In the genomic region with DNA sequence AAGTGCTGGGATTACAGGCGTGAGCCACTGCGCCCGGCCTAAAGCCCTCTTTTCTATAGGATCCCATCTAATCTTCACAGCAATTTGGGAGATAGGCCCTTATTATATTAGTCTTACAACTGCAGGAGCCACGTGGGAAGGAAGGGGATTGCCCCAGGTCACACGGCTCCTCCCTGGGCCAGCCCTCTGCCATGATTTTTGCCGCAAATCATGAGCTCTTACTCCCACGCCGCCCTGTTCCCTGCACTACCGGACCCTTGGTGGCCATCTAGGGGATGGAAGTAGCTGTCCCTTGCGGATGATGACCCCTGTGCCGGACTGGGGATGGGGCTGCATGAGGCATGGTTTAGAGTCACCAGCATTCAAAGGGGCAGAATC, we compare ENCODE assay signal across 10 cellular contexts. TPM values are rescaled to one million over a fixed set of nuclear protein-coding genes. Genes with fewer than 3 reads are reported as not detected.
A peak's percentile ranks its signal among the peaks of the same experiment; 100 is the strongest.
DNase-seq lines count a peak whose midpoint lies in the region; ATAC-seq and TF ChIP-seq lines count a peak whose summit lies in the region.
"Had no signal": no experiment of that assay in that cellular context is flagged by ENCODE, and none has a peak within 500 bp of the region (broad histone marks: within the 10 kb centered on the region; RNA-seq: fewer than 3 reads in every experiment).

No MANE protein-coding gene starts in this region.

- H3K4me2 ChIP-seq in HCT116 (ENCODE audit: low read length) (peak overlapping the region; percentile 81), PC-3 (ENCODE audit: low read length) (peak overlapping the region; percentile 84)

- H3K27me3 Mint-ChIP-seq in naive thymus-derived CD8-positive, alpha-beta T cell = peaks cover 4 to 28% (median 26%) of the 10 kb centered on the region in 5 donors

- DNase-seq in HCT116 (ENCODE audit: low read depth, low spot score) (no peak), PC-3 (no peak), foreskin keratinocyte (no peak), amniotic stem cell (lab: John Stamatoyannopoulos, UW) (no peak)
- DNase-seq in naive thymus-derived CD8-positive, alpha-beta T cell = no peak
- DNase-seq in stimulated activated CD8-positive, alpha-beta memory T cell treated with anti-CD3 and anti-CD28 coated beads, Interleukin-4, amount 100 ng/mL, for 48 hours = no peak
- DNase-seq: erythroblast; stimulated activated naive CD4-positive, alpha-beta T cell had no signal

- peak overlapping the region in 1 of 10 donors; percentile 43 for H3K27ac Mint-ChIP-seq in naive thymus-derived CD8-positive, alpha-beta T cell

- peaks cover 28 to 69% of the 10 kb centered on the region in 2 experiments for H3K4me1 ChIP-seq in HCT116 (ENCODE audit: control insufficient read depth in 1 of 2, insufficient read depth in 2 of 2, low read length in 2 of 2)
- peaks cover 15% of the 10 kb centered on the region for H3K4me1 ChIP-seq in PC-3 (ENCODE audit: insufficient read depth, low read length)
- peaks cover 8% of the 10 kb centered on the region for H3K4me1 ChIP-seq in foreskin keratinocyte

- POLR2A ChIA-PET in HCT116 (lab: Charles Lee) (interaction anchor here (1.1 to 2.1 kb wide), 6 partner anchors 13 to 66 kb away, joined by 4 to 10 read pairs (median 6); partner anchors contain the start of gene PTMA), PC-3 (lab: Charles Lee; ENCODE audit: unreplicated experiment) (no interaction called here)
- POLR2A ChIA-PET in naive thymus-derived CD8-positive, alpha-beta T cell (lab: Charles Lee) = interaction anchor here (1.0 to 11.2 kb wide), 2 partner anchors 27 to 35 kb away, joined by 3 to 124 read pairs; no protein-coding TSS in a partner anchor

- H3K27me3 ChIP-seq in HCT116 (ENCODE audit: insufficient read depth, low read length) = no peaks in the 10 kb centered on the region
- no peaks in the 10 kb centered on the region for H3K27me3 ChIP-seq in PC-3 (ENCODE audit: low read length)
- H3K27me3 ChIP-seq in foreskin keratinocyte = no peaks in the 10 kb centered on the region

- no peaks in the 10 kb centered on the region for H3K36me3 Mint-ChIP-seq in naive thymus-derived CD8-positive, alpha-beta T cell

- no peaks in the 10 kb centered on the region for H3F3A ChIP-seq in PC-3 (ENCODE audit: low read length, unreplicated experiment)

- peaks cover 3 to 32% (median 11%) of the 10 kb centered on the region in 4 donors for H3K4me1 Mint-ChIP-seq in naive thymus-derived CD8-positive, alpha-beta T cell

- H3K4me3 Mint-ChIP-seq in naive thymus-derived CD8-positive, alpha-beta T cell = peak overlapping the region in 5 of 10 donors; percentile 16 to 50 (median 47)

- H3K9me3 ChIP-seq in HCT116 (ENCODE audit: control insufficient read depth in 1 of 2, insufficient read depth in 1 of 2, low read depth in 1 of 2, low read length in 2 of 2) (no peaks in the 10 kb centered on the region), PC-3 (ENCODE audit: low read length) (no peaks in the 10 kb centered on the region)

- CTCF ChIA-PET in HCT116 (lab: Charles Lee) = interaction anchor here (1.0 to 1.6 kb wide), 2 partner anchors 35 to 67 kb away, joined by 3 read pairs; no protein-coding TSS in a partner anchor
- CTCF ChIA-PET in PC-3 (lab: Charles Lee) = no interaction called here

- H3K9me3 Mint-ChIP-seq in naive thymus-derived CD8-positive, alpha-beta T cell = no peaks in the 10 kb centered on the region

- H2AFZ ChIP-seq in HCT116 (ENCODE audit: low read depth, low read length, poor library complexity, severe bottlenecking) = no peak overlapping the region
- peak overlapping the region; percentile 80; the same call in 1 of the 2 replicates for H2AFZ ChIP-seq in PC-3 (ENCODE audit: low read length)

- RAD21 ChIA-PET in HCT116 (lab: Charles Lee; ENCODE audit: low non-redundant PET in 1 of 2, low total read pairs in 2 of 2, uncharacterized antibody in 2 of 2, unreplicated experiment in 2 of 2) = no interaction called here

- peak; percentile 28 for ATAC-seq in HCT116
- ATAC-seq in PC-3 = no peak
- ATAC-seq in foreskin keratinocyte = peak; percentile 46
- no peak for ATAC-seq in naive thymus-derived CD8-positive, alpha-beta T cell
- ATAC-seq in GM19463 (IDR thresholded peaks at IDR 0.05; ENCODE audit: unreplicated experiment) = no peak

- H3K36me3 ChIP-seq in HCT116 (ENCODE audit: control insufficient read depth in 1 of 2, insufficient read depth in 2 of 2, low read length in 2 of 2) (no peaks in the 10 kb centered on the region), PC-3 (ENCODE audit: low read depth, low read length) (no peaks in the 10 kb centered on the region)

- TF ChIP-seq RAD21 in HCT116 (IDR thresholded peaks at IDR 0.05; ENCODE audit: low read depth) = no peak

- H4K20me1 ChIP-seq in HCT116 (ENCODE audit: insufficient read depth) = no peaks in the 10 kb centered on the region
- no peaks in the 10 kb centered on the region for H4K20me1 ChIP-seq in PC-3 (ENCODE audit: low read length)

- no peak for TF ChIP-seq CTCF in HCT116 (IDR thresholded peaks at IDR 0.05 in 2 of 3, conservative IDR thresholded peaks at IDR 0.05 in 1 of 3; ENCODE audit: borderline replicate concordance in 1 of 3, insufficient read depth in 1 of 3, low read depth in 2 of 3, low read length in 2 of 3)
- TF ChIP-seq CTCF in PC-3 (conservative IDR thresholded peaks at IDR 0.05; ENCODE audit: low read depth, low read length) = no peak
- no peak for TF ChIP-seq CTCF in foreskin keratinocyte (conservative IDR thresholded peaks at IDR 0.05)

- no peak for TF ChIP-seq POLR2A in HCT116 (IDR thresholded peaks at IDR 0.05; ENCODE audit: borderline replicate concordance, extremely low read depth, insufficient read depth, insufficient read length)

- H3K9ac ChIP-seq in HCT116 (ENCODE audit: low read length) (peak overlapping the region; percentile 98), PC-3 (ENCODE audit: low read length) (peak overlapping the region; percentile 77)

- intact Hi-C loops in HCT116 (cut with micrococcal nuclease) = loop anchor here (2.0 to 5.0 kb wide), 2 partner anchors 27 to 107 kb away; partner anchors contain the start of gene COPS7B
- intact Hi-C loops in PC-3 (cut with micrococcal nuclease) = no loop called here

- H3K9me2 ChIP-seq in HCT116 (ENCODE audit: insufficient read depth) (no peaks in the 10 kb centered on the region), PC-3 (replicated peaks; ENCODE audit: low read length) (no peaks in the 10 kb centered on the region)

- H3K4me3 ChIP-seq in HCT116 (replicated peaks in 1 of 2; ENCODE audit: low read depth in 1 of 2, low read length in 2 of 2) (peak overlapping the region; percentile 60 to 61), PC-3 (ENCODE audit: low read length) (no peak overlapping the region), skin epidermis (peak overlapping the region in 2 of 7 experiments; percentile 38 to 55)

- BruUV-seq in HCT116 (replicated peaks; lab: Mats Ljungman, UMichigan) = TSS peak; percentile 87
- BruUV-seq in PC-3 (replicated peaks; lab: Mats Ljungman, UMichigan) = no TSS peak

- H3K79me2 ChIP-seq in HCT116 (ENCODE audit: insufficient read depth, low read length) (peaks cover 5% of the 10 kb centered on the region; the same call in 1 of the 2 replicates), PC-3 (ENCODE audit: low read length) (no peaks in the 10 kb centered on the region)

- H3K27ac ChIP-seq in HCT116 (ENCODE audit: low read depth, low read length) (peak overlapping the region; percentile 100), PC-3 (ENCODE audit: low read length) (no peak overlapping the region), foreskin keratinocyte (peak overlapping the region; percentile 92), skin epidermis (peak overlapping the region in 13 of 21 experiments; percentile 46 to 91 (median 88))

TF ChIP-seq in HCT116, 20 proteins besides CTCF, POLR2A, EP300 and RAD21 (continues in another document):
- TF ChIP-seq EZH2phosphoT487 (IDR thresholded peaks at IDR 0.05; ENCODE audit: borderline replicate concordance) = no peak
- TF ChIP-seq ZBTB33 (IDR thresholded peaks at IDR 0.05; ENCODE audit: extremely low read depth, insufficient replicate concordance, low read length) = no peak
- no peak for TF ChIP-seq CBX3 (IDR thresholded peaks at IDR 0.05; ENCODE audit: low read depth)
- TF ChIP-seq JUND (IDR thresholded peaks at IDR 0.05) = no peak
- no peak for TF ChIP-seq ZNF274 (IDR thresholded peaks at IDR 0.05; ENCODE audit: low read depth, low read length)
- no peak for TF ChIP-seq TCF7L2 (IDR thresholded peaks at IDR 0.05; ENCODE audit: borderline replicate concordance, extremely low read depth, insufficient read depth, insufficient read length)
- no peak for TF ChIP-seq SIN3A (IDR thresholded peaks at IDR 0.05; ENCODE audit: low read depth)
- TF ChIP-seq SP1 (IDR thresholded peaks at IDR 0.05; ENCODE audit: low read depth) = no peak

RNA-seq across cellular contexts. Expression of gene PTMA, which starts 28.4 kb away (rescaled TPM):
- 2,752 TPM for total RNA-seq in HCT116 (2021; ENCODE audit: unreplicated experiment)
- 2,841 and 3,306 TPM in 2 replicates for polyA plus RNA-seq in HCT116 (2012)
- total RNA-seq in PC-3 (2014; rRNA removed) = 1,625 and 2,032 TPM in 2 replicates
- total RNA-seq in foreskin keratinocyte = 1,605 and 1,879 TPM in 2 replicates
- 1,580 and 1,921 TPM in 2 replicates for polyA plus RNA-seq in foreskin keratinocyte
- total RNA-seq in naive thymus-derived CD8-positive, alpha-beta T cell = 1,000 to 10,000 TPM; 1,008 to 1,051 TPM
- polyA plus RNA-seq in naive thymus-derived CD8-positive, alpha-beta T cell = 1,000 to 10,000 TPM; 1,851 to 2,224 (median 2,052) TPM

Comparison
In these comparisons a context has a peak if more than half of its experiments do, and no peak if none do; other contexts are left out.
1. ATAC-seq: peak in HCT116 (single experiment) and foreskin keratinocyte (single experiment); none in PC-3 (single experiment), naive thymus-derived CD8-positive, alpha-beta T cell (0 of 2) and GM19463 (single experiment).